8 cellular contexts compared by ENCODE assay signal in the genomic region with DNA sequence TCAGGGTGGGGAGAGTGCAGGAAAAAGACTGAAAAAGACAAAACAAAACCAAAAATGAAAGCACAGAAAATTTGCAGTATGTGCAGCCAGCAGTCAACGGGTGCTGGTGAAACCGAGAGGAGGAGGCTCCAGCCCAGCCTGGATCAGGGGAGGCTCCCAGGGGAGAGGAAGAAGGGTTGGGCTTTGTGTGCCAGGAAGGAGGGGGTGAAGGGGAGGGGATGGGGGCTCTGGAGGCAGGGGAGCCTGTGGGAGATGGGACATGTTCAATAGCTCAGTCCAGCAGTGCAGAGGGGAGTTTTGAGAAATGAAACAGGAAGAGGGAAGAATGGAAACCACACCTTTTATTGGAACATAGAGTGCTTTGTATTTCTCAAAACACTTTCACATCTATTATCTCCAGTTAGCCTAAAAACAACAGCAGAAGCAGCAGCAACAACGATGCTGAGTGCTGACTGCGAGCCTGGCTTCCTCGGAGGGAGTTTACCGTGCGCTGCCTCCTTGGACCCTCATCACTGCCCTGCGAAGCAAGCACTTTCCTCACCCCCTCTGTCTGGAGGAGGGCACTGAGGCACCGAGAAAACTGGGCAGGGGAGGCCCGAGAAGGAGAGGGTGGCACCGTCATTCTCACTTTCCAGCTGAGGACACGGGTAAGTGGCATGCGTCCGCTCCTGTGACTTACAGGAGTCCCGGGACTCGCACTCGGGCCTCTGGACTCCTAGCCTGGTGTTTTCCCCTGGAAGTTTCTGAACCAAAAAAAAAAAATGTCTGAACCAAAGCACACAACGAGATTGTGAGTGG.
DNase-seq lines count a peak whose midpoint lies in the region; ATAC-seq and TF ChIP-seq lines count a peak whose summit lies in the region.

No MANE protein-coding gene starts in this region.

- peak overlapping the region; percentile 52 for H3K4me3 ChIP-seq in CD8-positive, alpha-beta memory T cell (ENCODE audit: low read length)
- no peak overlapping the region for H3K4me3 ChIP-seq in RWPE2 (ENCODE audit: severe bottlenecking)
- peak overlapping the region; percentile 17 for H3K4me3 ChIP-seq in fibroblast of villous mesenchyme (ENCODE audit: low read depth, low read length)

- H3K4me3 Mint-ChIP-seq in CD8-positive, alpha-beta memory T cell: peak overlapping the region; percentile 59 to 85 (median 81)

- peak; percentile 71 for ATAC-seq in GM19035 (IDR thresholded peaks at IDR 0.05; ENCODE audit: unreplicated experiment)
- ATAC-seq in HG03097 (IDR thresholded peaks at IDR 0.05; ENCODE audit: low FRiP score, unreplicated experiment): peak; percentile 68
- peak; percentile 42; the same call in 1 of the 3 replicates for ATAC-seq in RWPE2 (ENCODE audit: low read depth)

- H3K27me3 ChIP-seq in CD8-positive, alpha-beta memory T cell (ENCODE audit: insufficient read depth, low read length, poor library complexity, severe bottlenecking): no peaks in the 10 kb centered on the region
- H3K27me3 ChIP-seq in RWPE2 (ENCODE audit: insufficient read depth, poor library complexity, severe bottlenecking): no peaks in the 10 kb centered on the region

- no peaks in the 10 kb centered on the region for H3K9me3 Mint-ChIP-seq in CD8-positive, alpha-beta memory T cell

- peaks cover 11 to 25% (median 21%) of the 10 kb centered on the region in 3 donors for H3K4me1 Mint-ChIP-seq in CD8-positive, alpha-beta memory T cell

- H3K4me1 ChIP-seq in CD8-positive, alpha-beta memory T cell (ENCODE audit: insufficient read depth, low read length): peaks cover 25% of the 10 kb centered on the region
- H3K4me1 ChIP-seq in RWPE2 (ENCODE audit: insufficient read depth, poor library complexity, severe bottlenecking): no peaks in the 10 kb centered on the region

- TF ChIP-seq CTCF in RWPE2 (IDR thresholded peaks at IDR 0.05; ENCODE audit: poor library complexity, severe bottlenecking) (no peak), fibroblast of villous mesenchyme (IDR thresholded peaks at IDR 0.05; ENCODE audit: insufficient read depth, low read depth, low read length) (no peak)

- H3K9me3 ChIP-seq in CD8-positive, alpha-beta memory T cell (ENCODE audit: low read length): no peaks in the 10 kb centered on the region
- no peaks in the 10 kb centered on the region for H3K9me3 ChIP-seq in RWPE2 (ENCODE audit: severe bottlenecking)

- peak overlapping the region; percentile 22 to 94 (median 88) for H3K27ac Mint-ChIP-seq in CD8-positive, alpha-beta memory T cell

- H3K27me3 Mint-ChIP-seq in CD8-positive, alpha-beta memory T cell: peaks cover 0 to 2% of the 10 kb centered on the region in 2 donors

- H3K36me3 Mint-ChIP-seq in CD8-positive, alpha-beta memory T cell: peaks cover 0 to 38% (median 7%) of the 10 kb centered on the region in 3 donors

- DNase-seq in CD8-positive, alpha-beta memory T cell: no peak
- DNase-seq in RWPE2 (ENCODE audit: low spot score): no peak
- DNase-seq in fibroblast of villous mesenchyme (ENCODE audit: low read depth): peak; percentile 20
- DNase-seq in stimulated activated CD4-positive, alpha-beta T cell treated with anti-CD3 and anti-CD28 coated beads, Interleukin-4, amount 100 ng/mL, for 1 hour: peak; percentile 28
- DNase-seq in HuH-7 (ENCODE audit: low spot score): no peak
- no peak for DNase-seq in CD1c-positive myeloid dendritic cell (ENCODE audit: extremely low spot score)

- H3K27ac ChIP-seq in CD8-positive, alpha-beta memory T cell (ENCODE audit: low read depth, low read length): no peak overlapping the region
- no peak overlapping the region for H3K27ac ChIP-seq in RWPE2 (ENCODE audit: poor library complexity, severe bottlenecking)

- no peaks in the 10 kb centered on the region for H3K36me3 ChIP-seq in CD8-positive, alpha-beta memory T cell (ENCODE audit: insufficient read depth, low read length)
- H3K36me3 ChIP-seq in RWPE2 (ENCODE audit: low read depth): no peaks in the 10 kb centered on the region

- POLR2A ChIA-PET in CD8-positive, alpha-beta memory T cell (lab: Charles Lee): no interaction called here

- CTCF ChIA-PET in CD8-positive, alpha-beta memory T cell (lab: Charles Lee): interaction anchor here (2.2 kb wide), 1 partner anchor 13 kb away, joined by 7 read pairs; no protein-coding TSS in a partner anchor

Comparison
In these comparisons a context has a peak if more than half of its experiments do, and no peak if none do; other contexts are left out.
1. DNase-seq: peak in fibroblast of villous mesenchyme (single experiment) and stimulated activated CD4-positive, alpha-beta T cell treated with anti-CD3 and anti-CD28 coated beads, Interleukin-4, amount 100 ng/mL, for 1 hour (single experiment); none in CD8-positive, alpha-beta memory T cell (0 of 5), RWPE2 (single experiment), HuH-7 (single experiment) and CD1c-positive myeloid dendritic cell (single experiment).
2. Peak in every context shown above with its lines, with median percentiles within 50 percentile points of each other: ATAC-seq.